In genomic region chr6:156695747-156696146, GRCh38 we compare ENCODE assay signal across 17 cellular contexts.
"Had no signal": no experiment of that assay in that cellular context is flagged by ENCODE, and none has a peak within 500 bp of the region (broad histone marks: within the 10 kb centered on the region; RNA-seq: fewer than 3 reads in every experiment).

No MANE protein-coding gene starts in this region.

- ATAC-seq: effector memory CD8-positive, alpha-beta T cell; mucosa of descending colon; naive thymus-derived CD8-positive, alpha-beta T cell; right cardiac atrium had no signal

- H3K27ac ChIP-seq: ascending aorta, breast epithelium, epithelial cell of prostate, left ventricle myocardium inferior, tibial artery, uterus had no signal

- H3K4me3 ChIP-seq: ascending aorta, breast epithelium, left ventricle myocardium inferior, mucosa of descending colon, tibial artery, uterus had no signal

- H3K27ac Mint-ChIP-seq: effector memory CD8-positive, alpha-beta T cell; naive thymus-derived CD8-positive, alpha-beta T cell; T-helper 2 cell treated with Interferon-gamma antibody and Interleukin-4, amounts not matched to agents 5 μg/mL and 100 μg/mL, for 36 hours had no signal

- H3K9me3 Mint-ChIP-seq: effector memory CD8-positive, alpha-beta T cell; naive thymus-derived CD8-positive, alpha-beta T cell; T-helper 2 cell treated with Interferon-gamma antibody and Interleukin-4, amounts not matched to agents 5 μg/mL and 100 μg/mL, for 36 hours had no signal

- H3K27me3 ChIP-seq: ascending aorta, breast epithelium, tibial artery, uterus had no signal

- DNase-seq: activated CD4-positive, alpha-beta T cell treated with anti-CD3 and anti-CD28 coated beads, Interleukin-2, amount 50 U/mL, for 48 hours; activated naive CD4-positive, alpha-beta T cell treated with Interleukin-2 at 50 U/mL for 16 hours; cerebellar nuclear complex; dermis blood vessel endothelial cell; effector memory CD8-positive, alpha-beta T cell; foreskin melanocyte; left ventricle myocardium inferior; mucosa of descending colon; naive thymus-derived CD8-positive, alpha-beta T cell; right cardiac atrium; small intestine; tibial artery; uterus had no signal

- H3K36me3 Mint-ChIP-seq: naive thymus-derived CD8-positive, alpha-beta T cell had no signal

- H3K36me3 ChIP-seq: ascending aorta, breast epithelium, left ventricle myocardium inferior, tibial artery, uterus had no signal

- H3K4me3 Mint-ChIP-seq: effector memory CD8-positive, alpha-beta T cell; naive thymus-derived CD8-positive, alpha-beta T cell; T-helper 2 cell treated with Interferon-gamma antibody and Interleukin-4, amounts not matched to agents 5 μg/mL and 100 μg/mL, for 36 hours had no signal

- H3K4me1 ChIP-seq: ascending aorta, breast epithelium, left ventricle myocardium inferior, uterus had no signal

- H3K9me3 ChIP-seq: ascending aorta, breast epithelium, left ventricle myocardium inferior, mucosa of descending colon, tibial artery, uterus had no signal
